10 cellular contexts compared by ENCODE assay signal in genomic region chr19:741506-742131, GRCh38. TPM values are rescaled to one million over a fixed set of nuclear protein-coding genes. Genes with fewer than 3 reads are reported as not detected.
DNase-seq lines count a peak whose midpoint lies in the region; ATAC-seq and TF ChIP-seq lines count a peak whose summit lies in the region.
"Had no signal": no experiment of that assay in that cellular context is flagged by ENCODE, and none has a peak within 500 bp of the region (broad histone marks: within the 10 kb centered on the region; RNA-seq: fewer than 3 reads in every experiment).

No MANE protein-coding gene starts in this region.

- H3K36me3 ChIP-seq in BJ (ENCODE audit: control insufficient read depth, insufficient read depth, low read length): no peaks in the 10 kb centered on the region
- no peaks in the 10 kb centered on the region for H3K36me3 ChIP-seq in OCI-LY7 (ENCODE audit: insufficient read depth, low read length)
- H3K36me3 ChIP-seq in spleen: peaks cover 0 to 8% (median 0%) of the 10 kb centered on the region in 6 donors
- H3K36me3 ChIP-seq: ovary had no signal

- POLR2A ChIA-PET in BJ (lab: Charles Lee) (no interaction called here), OCI-LY7 (lab: Charles Lee) (no interaction called here)

- H3K4me3 ChIP-seq in BJ (ENCODE audit: low read depth, low read length) (no peak overlapping the region), OCI-LY7 (ENCODE audit: low read depth, low read length, poor library complexity, severe bottlenecking) (no peak overlapping the region), fibroblast of villous mesenchyme (ENCODE audit: low read depth, low read length) (no peak overlapping the region), spleen (no peak overlapping the region)
- H3K4me3 ChIP-seq: ovary had no signal

- no peaks in the 10 kb centered on the region for H3K27me3 ChIP-seq in BJ (ENCODE audit: control insufficient read depth, insufficient read depth, low read length)
- peaks cover 0 to 4% (median 0%) of the 10 kb centered on the region in 7 donors for H3K27me3 ChIP-seq in spleen (replicated peaks in 1 of 7)
- H3K27me3 ChIP-seq: ovary had no signal

- DNase-seq in BJ (ENCODE audit: low read depth) (no peak), GF-D8 (lab: John Stamatoyannopoulos, UW) (peak; percentile 9), OCI-LY7 (ENCODE audit: low spot score) (peak; percentile 51), fibroblast of villous mesenchyme (ENCODE audit: low read depth) (no peak), NCI-H446 (lab: John Stamatoyannopoulos, UW) (no peak), spleen (no peak)
- DNase-seq: NCI-H187 had no signal

- H3K79me2 ChIP-seq in OCI-LY7 (ENCODE audit: insufficient read depth, low read depth, low read length): no peaks in the 10 kb centered on the region

- no peaks in the 10 kb centered on the region for H3K9me3 ChIP-seq in OCI-LY7 (ENCODE audit: low read length)
- H3K9me3 ChIP-seq in spleen: peaks cover 0 to 31% (median 12%) of the 10 kb centered on the region in 8 donors
- H3K9me3 ChIP-seq: ovary had no signal

- CTCF ChIA-PET in BJ (lab: Yijun Ruan, JAX) (interaction anchor here (0.6 to 2.3 kb wide), 3 partner anchors 12 to 157 kb away, joined by 3 to 6 read pairs (median 3); no protein-coding TSS in a partner anchor), OCI-LY7 (lab: Charles Lee; ENCODE audit: unreplicated experiment) (interaction anchor here (0.7 kb wide), 1 partner anchor 840 kb away, joined by 4 read pairs; no protein-coding TSS in a partner anchor)

- no peaks in the 10 kb centered on the region for H3K4me1 ChIP-seq in OCI-LY7 (ENCODE audit: insufficient read depth, low read length, poor library complexity, severe bottlenecking)
- peaks cover 0 to 20% (median 7%) of the 10 kb centered on the region in 6 donors for H3K4me1 ChIP-seq in spleen

- no peaks in the 10 kb centered on the region for H4K20me1 ChIP-seq in OCI-LY7 (ENCODE audit: insufficient read depth, low read length)

- no peak for ATAC-seq in GM19463 (IDR thresholded peaks at IDR 0.05; ENCODE audit: unreplicated experiment)

- H2AFZ ChIP-seq in OCI-LY7 (ENCODE audit: low read length): no peak overlapping the region

- WGBS in spleen, 5 donors: 73 to 77% (median 74%) methylated on average over 16 to 19 of the region's 19 CpGs

- intact Hi-C loops in OCI-LY7 (cut with micrococcal nuclease; ENCODE audit: unreplicated experiment): no loop called here
- intact Hi-C loops in spleen (cut with DNase I; ENCODE audit: low total_unique reads): no loop called here

- TF ChIP-seq CTCF in BJ (IDR thresholded peaks at IDR 0.05; ENCODE audit: insufficient read depth, low read depth, low read length) (0 out of 2 replicates have a peak, but pooled peaks have one; percentile 20), OCI-LY7 (conservative IDR thresholded peaks at IDR 0.05; ENCODE audit: low read length) (peak; percentile 63), fibroblast of villous mesenchyme (IDR thresholded peaks at IDR 0.05; ENCODE audit: insufficient read depth, low read depth, low read length) (peak; percentile 18), spleen (IDR thresholded peaks at IDR 0.05 in 8 of 11, conservative IDR thresholded peaks at IDR 0.05 in 3 of 11) (peak in 1 of 11 experiments; percentile 25)

- no peak overlapping the region for H3K4me2 ChIP-seq in OCI-LY7 (ENCODE audit: low read length)

- no peak for TF ChIP-seq POLR2A in spleen (IDR thresholded peaks at IDR 0.05)

- no peaks in the 10 kb centered on the region for H3K9me2 ChIP-seq in OCI-LY7 (ENCODE audit: insufficient read depth, low read length)

- H3K27ac ChIP-seq in OCI-LY7 (ENCODE audit: low read depth, low read length, poor library complexity, severe bottlenecking) (no peak overlapping the region), spleen (no peak overlapping the region)
- H3K27ac ChIP-seq: ovary, VCaP had no signal

- no TSS peak for BruUV-seq in OCI-LY7 (replicated peaks; lab: Mats Ljungman, UMichigan)

RNA-seq across cellular contexts. Expression of gene MISP, which starts 9.3 kb away (rescaled TPM):
- polyA plus RNA-seq in BJ (2011; rRNA removed) (0.05 and 0.06 TPM in 2 replicates), spleen (under 1 TPM in 1 of 3 donors, not detected in 2; 0.13 TPM)
- 0.09 TPM in 1 of 2 replicates, not detected in the other for polyA minus RNA-seq in BJ (2011; rRNA and poly(A)+ RNA removed)
- total RNA-seq in OCI-LY7 (2014; rRNA removed; shearing (Covaris generic)): not detected in 2 replicates
- total RNA-seq in OCI-LY7 (2022) (0.23 TPM in 1 of 2 replicates, not detected in the other), fibroblast of villous mesenchyme (under 0.01 and 0.43 TPM in 2 replicates), spleen (not detected)

RNA-seq across cellular contexts. Expression of gene PALM, which starts 32.9 kb away (rescaled TPM):
- polyA plus RNA-seq in BJ (2011; rRNA removed) (1.1 and 1.2 TPM in 2 replicates), spleen (10 to 100 TPM in 1 of 3 donors, 1 to 10 TPM in 2; 6.0 to 24.1 (median 7.0) TPM)
- polyA minus RNA-seq in BJ (2011; rRNA and poly(A)+ RNA removed): 0.76 and 0.98 TPM in 2 replicates
- total RNA-seq in OCI-LY7 (2014; rRNA removed; shearing (Covaris generic)): 1.4 TPM in 1 of 2 replicates, not detected in the other
- total RNA-seq in OCI-LY7 (2022) (0.42 and 1.2 TPM in 2 replicates), fibroblast of villous mesenchyme (0.32 and 1.7 TPM in 2 replicates), spleen (10 to 100 TPM; 19.9 to 80.1 (median 30.0) TPM)

RNA-seq across cellular contexts. Expression of gene PRSS57, which starts 46.4 kb away (rescaled TPM):
- polyA plus RNA-seq in BJ (2011; rRNA removed): not detected in 2 replicates
- not detected in 2 replicates for polyA minus RNA-seq in BJ (2011; rRNA and poly(A)+ RNA removed)
- total RNA-seq in OCI-LY7 (2014; rRNA removed; shearing (Covaris generic)): not detected in 2 replicates
- not detected in 2 replicates for total RNA-seq in OCI-LY7 (2022)
- not detected in 2 replicates for total RNA-seq in fibroblast of villous mesenchyme
- total RNA-seq in spleen: 1 to 10 TPM in 2 of 7 donors, under 1 TPM in 3, not detected in 2; 0.46 to 2.5 (median 0.60) TPM
- polyA plus RNA-seq in spleen: under 1 TPM; 0.24 to 0.70 (median 0.27) TPM

RNA-seq across cellular contexts. Expression of gene PTBP1, which starts 55.6 kb away (rescaled TPM):
- 137 and 328 TPM in 2 replicates for polyA plus RNA-seq in BJ (2011; rRNA removed)
- polyA minus RNA-seq in BJ (2011; rRNA and poly(A)+ RNA removed): 172 and 234 TPM in 2 replicates
- 284 and 315 TPM in 2 replicates for total RNA-seq in OCI-LY7 (2014; rRNA removed; shearing (Covaris generic))
- total RNA-seq in OCI-LY7 (2022): 468 and 479 TPM in 2 replicates
- total RNA-seq in fibroblast of villous mesenchyme: 117 and 129 TPM in 2 replicates
- 100 to 1,000 TPM; 147 to 305 (median 247) TPM for total RNA-seq in spleen
- 100 to 1,000 TPM in 1 of 3 donors, 10 to 100 TPM in 2; 89.9 to 130 (median 98.6) TPM for polyA plus RNA-seq in spleen

Comparison
In these comparisons a context has a peak if more than half of its experiments do, and no peak if none do; other contexts are left out.
1. DNase-seq: peak in GF-D8 (single experiment) and OCI-LY7 (single experiment); none in BJ (single experiment), fibroblast of villous mesenchyme (single experiment), NCI-H446 (0 of 2) and spleen (single experiment).